ENCODE assay signal across 8 cellular contexts in genomic region chr10:12902135-12902572, GRCh38.
DNase-seq lines count a peak whose midpoint lies in the region; ATAC-seq, FAIRE-seq and TF ChIP-seq lines count a peak whose summit lies in the region.

No MANE protein-coding gene starts in this region.

- H3K27me3 ChIP-seq in upper lobe of left lung = no peaks in the 10 kb centered on the region

- TF ChIP-seq POLR2A in A549 (IDR thresholded peaks at IDR 0.05; ENCODE audit: low read length) (no peak), upper lobe of left lung (IDR thresholded peaks at IDR 0.05) (no peak)

- H3K4me1 ChIP-seq in A549 (no peaks in the 10 kb centered on the region), upper lobe of left lung (no peaks in the 10 kb centered on the region)

- WGBS in A549 (ENCODE audit: missing lambda C conversion rate) = 5% methylated on average over 2 of the region's 2 CpGs
- 4 to 13% methylated on average over 2 of the region's 2 CpGs for WGBS in upper lobe of left lung, 2 donors

- TF ChIP-seq CTCF in A549 (IDR thresholded peaks at IDR 0.05) (peak; percentile 80), GM10248 (IDR thresholded peaks at IDR 0.05; ENCODE audit: control extremely low read depth, extremely low read depth, low read depth, missing control alignments) (peak; percentile 61), endothelial cell (IDR thresholded peaks at IDR 0.05; ENCODE audit: unreplicated experiment) (peak; percentile 68), nephron (IDR thresholded peaks at IDR 0.05; ENCODE audit: unreplicated experiment in 3 of 3) (peak; percentile 74 to 79 (median 77)), upper lobe of left lung (IDR thresholded peaks at IDR 0.05) (peak; percentile 40 to 68 (median 59))

- H3K4me1 Mint-ChIP-seq in endothelial cell (ENCODE audit: unreplicated experiment) (peaks cover 11% of the 10 kb centered on the region), nephron (peaks cover 30% of the 10 kb centered on the region)

- H3K27ac ChIP-seq in A549 (no peak overlapping the region), upper lobe of left lung (no peak overlapping the region)

- TF ChIP-seq EP300 in A549 (IDR thresholded peaks at IDR 0.05) (no peak), upper lobe of left lung (IDR thresholded peaks at IDR 0.05) (no peak)

- H3K4me3 ChIP-seq in A549 = no peak overlapping the region
- H3K4me3 ChIP-seq in upper lobe of left lung = no peak overlapping the region

- CTCF ChIA-PET in A549 (lab: Yijun Ruan, JAX) (interaction anchor here (0.6 to 5.4 kb wide), 83 partner anchors 8 to 858 kb away, joined by 3 to 55 read pairs (median 4); partner anchors contain the start of gene OPTN), GM10248 (lab: Yijun Ruan, JAX) (interaction anchor here (0.7 to 3.1 kb wide), 44 partner anchors 8 to 1110 kb away, joined by 3 to 23 read pairs (median 4); partner anchors contain the start of gene OPTN)

- POLR2A ChIA-PET in A549 (lab: Yijun Ruan, JAX) = no interaction called here
- POLR2A ChIA-PET in GM10248 (lab: Yijun Ruan, JAX) = no interaction called here

- no peaks in the 10 kb centered on the region for H3K9me3 ChIP-seq in A549
- H3K9me3 ChIP-seq in upper lobe of left lung = no peaks in the 10 kb centered on the region

- DNase-seq in A549 (ENCODE audit: low read depth in 1 of 2, low spot score in 1 of 2) = peak; percentile 61 to 63
- peak; percentile 77 for DNase-seq in GM10248 (ENCODE audit: extremely low spot score)
- DNase-seq in NCI-H2029 treated with DMSO at 0.1 percent for 48 hours (lab: John Stamatoyannopoulos, UW) = peak; percentile 5
- peak; percentile 39 for DNase-seq in activated CD4-positive, alpha-beta T cell treated with anti-CD3 and anti-CD28 coated beads, Interleukin-2, amount 50 U/mL, for 1 hour
- peak; percentile 67 for DNase-seq in endothelial cell (ENCODE audit: low spot score)
- peak in 1 of 2 donors; percentile 46 for DNase-seq in upper lobe of left lung

- peaks cover 6% of the 10 kb centered on the region for H3K36me3 Mint-ChIP-seq in endothelial cell (ENCODE audit: low read depth, unreplicated experiment)
- no peaks in the 10 kb centered on the region for H3K36me3 Mint-ChIP-seq in nephron (ENCODE audit: low read depth)

- ATAC-seq in A549 = peak; percentile 56 to 76; a peak in 3 of 6 replicates
- ATAC-seq in upper lobe of left lung (ENCODE audit: low FRiP score in 2 of 2) = peak in 1 of 2 donors; percentile 53
- ATAC-seq in HG02763 (IDR thresholded peaks at IDR 0.05; ENCODE audit: unreplicated experiment) = no peak

- FAIRE-seq in A549 (lab: Jason Lieb, UNC) = no peak

- H3K9me3 Mint-ChIP-seq in endothelial cell (ENCODE audit: unreplicated experiment) (peaks cover 4% of the 10 kb centered on the region), nephron (no peaks in the 10 kb centered on the region)

- no peaks in the 10 kb centered on the region for H3K36me3 ChIP-seq in upper lobe of left lung

- TF ChIP-seq RAD21 in A549 (conservative IDR thresholded peaks at IDR 0.05 in 1 of 2, IDR thresholded peaks at IDR 0.05 in 1 of 2) = peak; percentile 81 to 82

- H3K27me3 Mint-ChIP-seq in endothelial cell (ENCODE audit: unreplicated experiment) (peaks cover 1% of the 10 kb centered on the region), nephron (ENCODE audit: low read depth) (no peaks in the 10 kb centered on the region)

- H3K4me2 ChIP-seq in A549 = no peak overlapping the region

- H3K27ac Mint-ChIP-seq in endothelial cell (ENCODE audit: unreplicated experiment) (no peak overlapping the region), nephron (peak overlapping the region in 2 of 3 experiments; percentile 16 to 25)

- H3K4me3 Mint-ChIP-seq in endothelial cell (ENCODE audit: unreplicated experiment) (no peak overlapping the region), nephron (no peak overlapping the region)

TF ChIP-seq in A549, 52 proteins besides CTCF, POLR2A, EP300 and RAD21:
- TF ChIP-seq SMC3 (IDR thresholded peaks at IDR 0.05) = peak; percentile 87
- no peak for TF ChIP-seq RARB (CRISPR knock-in tag; IDR thresholded peaks at IDR 0.05)
